In genomic region chr2:3127279-3127690, GRCh38 we compare ENCODE assay signal across 9 cellular contexts.
DNase-seq lines count a peak whose midpoint lies in the region; ATAC-seq and TF ChIP-seq lines count a peak whose summit lies in the region.
"Had no signal": no experiment of that assay in that cellular context is flagged by ENCODE, and none has a peak within 500 bp of the region (broad histone marks: within the 10 kb centered on the region; RNA-seq: fewer than 3 reads in every experiment).

No MANE protein-coding gene starts in this region.

- POLR2A ChIA-PET in T-cell (lab: Charles Lee) = no interaction called here

- no peak overlapping the region for H3K27ac ChIP-seq in skeletal muscle tissue (ENCODE audit: low read depth, low read length)
- peak overlapping the region in 1 of 2 donors; percentile 26 for H3K27ac ChIP-seq in right atrium auricular region

- H3K4me3 ChIP-seq in skeletal muscle tissue (ENCODE audit: low read length in 3 of 3) = peak overlapping the region in 2 of 3 donors; percentile 14 to 22
- H3K4me3 ChIP-seq in mucosa of descending colon = no peak overlapping the region
- peak overlapping the region in 1 of 2 donors; percentile 11 for H3K4me3 ChIP-seq in right atrium auricular region

- no peaks in the 10 kb centered on the region for H3K27me3 Mint-ChIP-seq in activated naive CD4-positive, alpha-beta T cell treated with anti-CD3 and anti-CD28 coated beads, Interleukin-2, amount 50 U/mL, for 24 hours
- H3K27me3 Mint-ChIP-seq in T-cell = peaks cover 5 to 7% of the 10 kb centered on the region in 2 donors

- H3K4me1 Mint-ChIP-seq in activated naive CD4-positive, alpha-beta T cell treated with anti-CD3 and anti-CD28 coated beads, Interleukin-2, amount 50 U/mL, for 24 hours = peaks cover 5% of the 10 kb centered on the region
- peaks cover 0 to 11% (median 9%) of the 10 kb centered on the region in 3 donors for H3K4me1 Mint-ChIP-seq in T-cell

- intact Hi-C loops in mucosa of descending colon (cut with DNase I, micrococcal nuclease) = no loop called here

- H3K4me1 ChIP-seq in skeletal muscle tissue (ENCODE audit: control insufficient read depth in 3 of 3, insufficient read depth in 3 of 3, low read length in 3 of 3) = no peaks in the 10 kb centered on the region
- no peaks in the 10 kb centered on the region for H3K4me1 ChIP-seq in mucosa of descending colon (ENCODE audit: low read depth)
- H3K4me1 ChIP-seq in right atrium auricular region = peaks cover 0 to 12% of the 10 kb centered on the region in 2 donors

- CTCF ChIA-PET in T-cell (lab: Charles Lee) = no interaction called here

- H3K9me3 ChIP-seq in skeletal muscle tissue (ENCODE audit: control insufficient read depth in 3 of 3, low read length in 3 of 3) (no peaks in the 10 kb centered on the region), mucosa of descending colon (no peaks in the 10 kb centered on the region), right atrium auricular region (no peaks in the 10 kb centered on the region)

- ATAC-seq in HG03064 (IDR thresholded peaks at IDR 0.05; ENCODE audit: low read depth, unreplicated experiment) = peak; percentile 85
- ATAC-seq in T-cell (replicated peaks in 1 of 4) = peak; percentile 54 to 82 (median 62)
- no peak for ATAC-seq in GM19328 (IDR thresholded peaks at IDR 0.05; ENCODE audit: unreplicated experiment)
- no peak for ATAC-seq in mucosa of descending colon

- no peaks in the 10 kb centered on the region for H3K36me3 ChIP-seq in skeletal muscle tissue (ENCODE audit: control insufficient read depth in 3 of 3, insufficient read depth in 3 of 3, low read length in 3 of 3)
- H3K36me3 ChIP-seq in mucosa of descending colon (ENCODE audit: low read depth) = no peaks in the 10 kb centered on the region
- H3K36me3 ChIP-seq in right atrium auricular region = no peaks in the 10 kb centered on the region

- no peak for DNase-seq in activated naive CD4-positive, alpha-beta T cell treated with anti-CD3 and anti-CD28 coated beads, Interleukin-2, amount 50 U/mL, for 16 hours
- DNase-seq in T-cell (peak in 10 of 34 experiments; percentile 3 to 29 (median 7)), mucosa of descending colon (no peak), right atrium auricular region (ENCODE audit: low spot score) (no peak)
- DNase-seq: AML-193 had no signal

- peaks cover 20 to 27% (median 26%) of the 10 kb centered on the region in 3 donors for H3K27me3 ChIP-seq in skeletal muscle tissue (ENCODE audit: control insufficient read depth in 3 of 3, insufficient read depth in 3 of 3, low read length in 3 of 3)
- H3K27me3 ChIP-seq in right atrium auricular region = no peaks in the 10 kb centered on the region

- H3K9ac ChIP-seq in skeletal muscle tissue (ENCODE audit: low read depth in 1 of 3, low read length in 3 of 3) = no peak overlapping the region

- TF ChIP-seq CTCF in mucosa of descending colon (IDR thresholded peaks at IDR 0.05) (no peak), right atrium auricular region (IDR thresholded peaks at IDR 0.05) (no peak)

- H3K4me3 Mint-ChIP-seq in activated naive CD4-positive, alpha-beta T cell treated with anti-CD3 and anti-CD28 coated beads, Interleukin-2, amount 50 U/mL, for 24 hours = peak overlapping the region; percentile 55
- peak overlapping the region; percentile 37 to 60 (median 54) for H3K4me3 Mint-ChIP-seq in T-cell

- H3K27ac Mint-ChIP-seq in activated naive CD4-positive, alpha-beta T cell treated with anti-CD3 and anti-CD28 coated beads, Interleukin-2, amount 50 U/mL, for 24 hours = no peak overlapping the region
- peak overlapping the region; percentile 76 to 87 for H3K27ac Mint-ChIP-seq in T-cell

- H3K36me3 Mint-ChIP-seq in activated naive CD4-positive, alpha-beta T cell treated with anti-CD3 and anti-CD28 coated beads, Interleukin-2, amount 50 U/mL, for 24 hours = no peaks in the 10 kb centered on the region
- no peaks in the 10 kb centered on the region for H3K36me3 Mint-ChIP-seq in T-cell

- no peaks in the 10 kb centered on the region for H3K9me3 Mint-ChIP-seq in activated naive CD4-positive, alpha-beta T cell treated with anti-CD3 and anti-CD28 coated beads, Interleukin-2, amount 50 U/mL, for 24 hours
- H3K9me3 Mint-ChIP-seq in T-cell = no peaks in the 10 kb centered on the region

Comparison
In these comparisons a context has a peak if more than half of its experiments do, and no peak if none do; other contexts are left out.
1. ATAC-seq: peak in HG03064 (single experiment) and T-cell (4 of 4); none in GM19328 (single experiment) and mucosa of descending colon (single experiment).